22 cellular contexts compared by ENCODE assay signal in the genomic region with DNA sequence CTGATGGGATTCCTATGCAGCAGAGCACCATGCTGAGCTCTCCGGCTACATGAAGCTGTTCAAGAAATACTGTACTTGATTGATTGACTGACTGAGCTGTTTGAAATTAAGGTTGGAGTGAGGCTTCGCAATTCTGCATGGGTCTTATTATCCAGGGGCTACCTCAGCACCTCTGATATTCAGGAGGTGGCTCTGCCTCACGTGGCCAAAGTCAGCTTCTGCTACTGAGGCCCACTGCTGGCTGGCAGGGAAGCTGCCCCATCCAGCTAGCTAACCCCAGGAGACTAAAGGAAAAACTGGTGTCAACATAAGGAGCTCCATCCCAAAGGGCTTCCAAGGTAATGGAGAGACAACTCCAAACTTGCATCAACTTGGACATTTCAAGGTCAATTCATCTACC.
"Had no signal": no experiment of that assay in that cellular context is flagged by ENCODE, and none has a peak within 500 bp of the region (broad histone marks: within the 10 kb centered on the region; RNA-seq: fewer than 3 reads in every experiment).

No MANE protein-coding gene starts in this region.

- H3K4me1 Mint-ChIP-seq: neural progenitor cell had no signal

- H3K27me3 Mint-ChIP-seq: memory B cell; natural killer cell treated with Interleukin-12 subunit alpha and Interleukin-12 subunit beta and Interleukin-15 and Interleukin-18, amount 100 ng/mL, for 72 hours; stimulated activated naive CD8-positive, alpha-beta T cell treated with anti-CD3 and anti-CD28 coated beads, Interleukin-15, amount 100 ng/mL, for 72 hours had no signal

- H3K36me3 Mint-ChIP-seq: natural killer cell treated with Interleukin-12 subunit alpha and Interleukin-12 subunit beta and Interleukin-15 and Interleukin-18, amount 100 ng/mL, for 72 hours had no signal

- ATAC-seq: left cardiac atrium; lower lobe of right lung; natural killer cell treated with Interleukin-12 subunit alpha and Interleukin-12 subunit beta and Interleukin-15 and Interleukin-18, amount 100 ng/mL, for 72 hours; right lobe of liver; stimulated activated effector memory CD8-positive, alpha-beta T cell treated with anti-CD3 and anti-CD28 coated beads, Interleukin-12 subunit alpha, Interleukin-12 subunit beta, amount 100 ng/mL, for 72 hours; stimulated activated naive CD8-positive, alpha-beta T cell treated with anti-CD3 and anti-CD28 coated beads, Interleukin-15, amount 100 ng/mL, for 72 hours had no signal

- DNase-seq: effector memory CD4-positive, alpha-beta T cell; esophagus squamous epithelium; foreskin fibroblast; immature natural killer cell; left cardiac atrium; left ventricle myocardium inferior; lower lobe of right lung; midbrain; nucleus accumbens; ovary; right lobe of liver; stimulated activated CD4-positive, alpha-beta T cell treated with anti-CD3 and anti-CD28 coated beads, Interleukin-4, amount 100 ng/mL, for 1 hour; stimulated activated CD8-positive, alpha-beta memory T cell treated with anti-CD3 and anti-CD28 coated beads, Interleukin-4, amount 100 ng/mL, for 48 hours; stimulated activated naive CD8-positive, alpha-beta T cell treated with anti-CD3 and anti-CD28 coated beads, Interleukin-15, amount 100 ng/mL, for 72 hours; transverse colon had no signal

- H3K27ac ChIP-seq: esophagus squamous epithelium, left ventricle myocardium inferior, lower lobe of right lung, neural progenitor cell, ovary, prostate gland, right lobe of liver, thoracic aorta, transverse colon had no signal

- H3K9ac ChIP-seq: neural progenitor cell had no signal

- H3K4me3 ChIP-seq: esophagus squamous epithelium, left ventricle myocardium inferior, lower lobe of right lung, neural progenitor cell, ovary, prostate gland, right lobe of liver, thoracic aorta, transverse colon had no signal

- H3K36me3 ChIP-seq: ovary had no signal

- H3K4me3 Mint-ChIP-seq: immature natural killer cell; memory B cell; natural killer cell treated with Interleukin-12 subunit alpha and Interleukin-12 subunit beta and Interleukin-15 and Interleukin-18, amount 100 ng/mL, for 72 hours; neural progenitor cell; stimulated activated effector memory CD8-positive, alpha-beta T cell treated with anti-CD3 and anti-CD28 coated beads, Interleukin-12 subunit alpha, Interleukin-12 subunit beta, amount 100 ng/mL, for 72 hours; stimulated activated naive CD8-positive, alpha-beta T cell treated with anti-CD3 and anti-CD28 coated beads, Interleukin-15, amount 100 ng/mL, for 72 hours had no signal

- H3K9me3 Mint-ChIP-seq: immature natural killer cell; memory B cell; natural killer cell treated with Interleukin-12 subunit alpha and Interleukin-12 subunit beta and Interleukin-15 and Interleukin-18, amount 100 ng/mL, for 72 hours; neural progenitor cell; stimulated activated effector memory CD8-positive, alpha-beta T cell treated with anti-CD3 and anti-CD28 coated beads, Interleukin-12 subunit alpha, Interleukin-12 subunit beta, amount 100 ng/mL, for 72 hours; stimulated activated naive CD8-positive, alpha-beta T cell treated with anti-CD3 and anti-CD28 coated beads, Interleukin-15, amount 100 ng/mL, for 72 hours had no signal

- H3K4me1 ChIP-seq: lower lobe of right lung, neural progenitor cell, prostate gland, transverse colon had no signal

- FAIRE-seq: keratinocyte had no signal

- H3K9me3 ChIP-seq: esophagus squamous epithelium, left ventricle myocardium inferior, lower lobe of right lung, ovary, prostate gland, right lobe of liver, thoracic aorta, transverse colon had no signal

- H3K27ac Mint-ChIP-seq: memory B cell; natural killer cell treated with Interleukin-12 subunit alpha and Interleukin-12 subunit beta and Interleukin-15 and Interleukin-18, amount 100 ng/mL, for 72 hours; neural progenitor cell; stimulated activated effector memory CD8-positive, alpha-beta T cell treated with anti-CD3 and anti-CD28 coated beads, Interleukin-12 subunit alpha, Interleukin-12 subunit beta, amount 100 ng/mL, for 72 hours; stimulated activated naive CD8-positive, alpha-beta T cell treated with anti-CD3 and anti-CD28 coated beads, Interleukin-15, amount 100 ng/mL, for 72 hours had no signal
